17 cellular contexts compared by ENCODE assay signal in the genomic region with DNA sequence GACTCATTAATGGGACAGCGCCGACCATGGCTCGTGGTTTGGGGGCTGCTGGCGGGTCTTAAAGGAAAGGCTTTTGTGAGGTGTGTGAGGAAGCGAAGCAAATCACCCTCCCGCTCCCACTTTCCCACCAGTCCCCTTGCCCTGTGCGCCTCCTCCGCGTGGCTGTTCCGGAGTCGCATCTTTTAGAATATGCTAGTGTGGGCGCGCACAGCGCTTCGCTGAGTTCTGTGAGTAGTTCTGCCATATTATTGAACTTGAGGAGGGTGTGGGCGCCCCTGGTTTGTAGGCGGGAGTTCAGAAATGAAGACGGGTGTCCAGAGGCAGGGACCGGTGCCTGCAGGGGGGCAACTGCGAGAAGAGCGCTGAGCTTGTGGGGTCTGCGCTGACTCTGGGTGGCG.
"Had no signal": no experiment of that assay in that cellular context is flagged by ENCODE, and none has a peak within 500 bp of the region (broad histone marks: within the 10 kb centered on the region; RNA-seq: fewer than 3 reads in every experiment).

No MANE protein-coding gene starts in this region.

- H3K27me3 Mint-ChIP-seq: activated B cell treated with CpG ODN at 0.5 μM for 24 hours; activated CD8-positive, alpha-beta T cell treated with anti-CD3 and anti-CD28 coated beads for 36 hours; effector memory CD8-positive, alpha-beta T cell; naive thymus-derived CD8-positive, alpha-beta T cell; T-helper 17 cell; type B pancreatic cell had no signal

- H3K27ac Mint-ChIP-seq: activated B cell treated with CpG ODN at 0.5 μM for 24 hours; activated CD8-positive, alpha-beta T cell treated with anti-CD3 and anti-CD28 coated beads for 36 hours; activated naive CD8-positive, alpha-beta T cell treated with anti-CD3 and anti-CD28 coated beads, Interleukin-2, amount 10 ng/mL, durations not matched to agents 7 days and 5 days; effector memory CD8-positive, alpha-beta T cell; T-helper 17 cell; type B pancreatic cell had no signal

- H3K4me3 Mint-ChIP-seq: activated B cell treated with CpG ODN at 0.5 μM for 24 hours; activated CD8-positive, alpha-beta T cell treated with anti-CD3 and anti-CD28 coated beads for 36 hours; activated naive CD8-positive, alpha-beta T cell treated with anti-CD3 and anti-CD28 coated beads, Interleukin-2, amount 10 ng/mL, durations not matched to agents 7 days and 5 days; T-helper 17 cell; type B pancreatic cell had no signal

- DNase-seq: activated B cell treated with CpG ODN at 0.5 μM for 24 hours; activated CD4-positive, alpha-beta T cell treated with anti-CD3 and anti-CD28 coated beads for 48 hours; activated CD8-positive, alpha-beta T cell treated with anti-CD3 and anti-CD28 coated beads for 36 hours; activated naive CD4-positive, alpha-beta T cell; activated naive CD8-positive, alpha-beta T cell treated with anti-CD3 and anti-CD28 coated beads, Interleukin-2, amount 10 ng/mL, durations not matched to agents 7 days and 5 days; dermis blood vessel endothelial cell; effector memory CD8-positive, alpha-beta T cell; gastrocnemius medialis; naive thymus-derived CD8-positive, alpha-beta T cell; stimulated activated CD4-positive, alpha-beta T cell treated with anti-CD3 and anti-CD28 coated beads, Interleukin-15, amount 100 ng/mL, for 24 hours; stimulated activated CD4-positive, alpha-beta T cell treated with anti-CD3 and anti-CD28 coated beads, Interleukin-4, amount 100 ng/mL, for 1 hour; stimulated activated naive CD4-positive, alpha-beta T cell treated with Interleukin-2 at 50 U/mL for 16 hours; T-helper 17 cell had no signal

- H3K27ac ChIP-seq: gastrocnemius medialis, left lung, neutrophil, suprapubic skin had no signal

- H3K4me1 ChIP-seq: gastrocnemius medialis, left lung, suprapubic skin had no signal

- H3K4me1 Mint-ChIP-seq: T-helper 17 cell had no signal

- ATAC-seq: activated CD8-positive, alpha-beta T cell treated with anti-CD3 and anti-CD28 coated beads for 36 hours; effector memory CD8-positive, alpha-beta T cell; gastrocnemius medialis; left lung; naive thymus-derived CD8-positive, alpha-beta T cell; T-helper 17 cell had no signal

- H3K36me3 ChIP-seq: gastrocnemius medialis, left lung, neutrophil, suprapubic skin had no signal

- H3K27me3 ChIP-seq: suprapubic skin had no signal

- H3K4me3 ChIP-seq: gastrocnemius medialis, left lung, suprapubic skin had no signal
